17 cellular contexts compared by ENCODE assay signal in the genomic region with DNA sequence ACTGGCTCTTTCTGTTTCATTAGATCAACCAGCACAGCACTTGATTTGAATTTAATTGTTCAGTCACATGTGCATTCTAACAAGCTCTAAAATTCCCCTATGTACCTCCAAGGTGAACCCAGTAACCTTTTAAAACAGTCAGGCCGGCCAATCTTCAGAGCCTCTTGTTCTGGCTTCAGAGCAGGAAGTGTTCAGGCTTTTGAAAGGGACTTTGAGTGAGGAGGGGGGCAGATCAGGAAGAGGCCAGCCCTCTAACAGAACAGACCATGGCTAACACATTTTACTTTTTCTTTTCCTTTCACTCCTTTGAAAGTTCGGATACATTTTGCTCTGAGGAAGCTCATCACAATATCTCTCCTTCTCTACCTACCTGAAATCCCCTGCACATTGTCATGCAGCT.
A peak's percentile ranks its signal among the peaks of the same experiment; 100 is the strongest.
DNase-seq lines count a peak whose midpoint lies in the region; TF ChIP-seq lines count a peak whose summit lies in the region.
"Had no signal": no experiment of that assay in that cellular context is flagged by ENCODE, and none has a peak within 500 bp of the region (broad histone marks: within the 10 kb centered on the region; RNA-seq: fewer than 3 reads in every experiment).

No MANE protein-coding gene starts in this region.

- intact Hi-C loops in cardiac septum (cut with DNase I), result no loop called here

- peak in 1 of 2 donors; percentile 50 for DNase-seq in cardiac muscle cell (ENCODE audit: low read depth in 1 of 2, low spot score in 1 of 2)
- no peak for DNase-seq in cardiac septum (ENCODE audit: low spot score)
- DNase-seq in iPS-NIHi7 (ENCODE audit: extremely low spot score), result peak; percentile 19
- peak; percentile 18 for DNase-seq in renal cortical epithelial cell (ENCODE audit: low read depth)
- no peak for DNase-seq in NCI-H146 treated with DMSO at 0.1 percent for 48 hours (lab: John Stamatoyannopoulos, UW; ENCODE audit: unreplicated experiment)
- DNase-seq in anterior cingulate cortex (lab: John Stamatoyannopoulos, UW), result no peak
- no peak for DNase-seq in OCI-M2 (lab: John Stamatoyannopoulos, UW; ENCODE audit: unreplicated experiment)
- DNase-seq: DMS153, EL, GOT3, NCI-H1092 treated with DMSO at 0.1 percent for 48 hours, NCI-H187, NCI-H446 treated with DMSO at 0.1 percent for 48 hours, NCI-H82, SHP77 had no signal

- no peaks in the 10 kb centered on the region for H4K20me1 ChIP-seq in OCI-LY3 (ENCODE audit: insufficient read depth, low read length)
- H4K20me1 ChIP-seq: BLaER1 treated with 17β-estradiol and CSF1 and Interleukin-3, amounts not matched to agents 10 nM and 100 nM had no signal

- peak overlapping the region; percentile 55 for H3K27ac ChIP-seq in cardiac muscle cell
- no peak overlapping the region for H3K27ac ChIP-seq in OCI-LY3 (ENCODE audit: low read length)
- H3K27ac ChIP-seq: BLaER1 treated with 17β-estradiol and CSF1 and Interleukin-3, amounts not matched to agents 10 nM and 100 nM had no signal

- peak overlapping the region; percentile 17; the same call in 1 of the 2 replicates for H3K4me2 ChIP-seq in OCI-LY3 (ENCODE audit: low read length)
- H3K4me2 ChIP-seq: BLaER1 treated with 17β-estradiol and CSF1 and Interleukin-3, amounts not matched to agents 10 nM and 100 nM had no signal

- H2AFZ ChIP-seq in OCI-LY3 (ENCODE audit: low read depth, low read length), result peak overlapping the region; percentile 66; the same call in 1 of the 2 replicates

- no peaks in the 10 kb centered on the region for H3K36me3 ChIP-seq in cardiac muscle cell
- no peaks in the 10 kb centered on the region for H3K36me3 ChIP-seq in OCI-LY3 (replicated peaks; ENCODE audit: low read depth, low read length)
- H3K36me3 ChIP-seq: BLaER1 treated with 17β-estradiol and CSF1 and Interleukin-3, amounts not matched to agents 10 nM and 100 nM had no signal

- H3K9me3 ChIP-seq in cardiac muscle cell (ENCODE audit: low read depth) (no peaks in the 10 kb centered on the region), OCI-LY3 (ENCODE audit: insufficient read depth, low read length) (no peaks in the 10 kb centered on the region)
- H3K9me3 ChIP-seq: BLaER1 treated with 17β-estradiol and CSF1 and Interleukin-3, amounts not matched to agents 10 nM and 100 nM had no signal

- TF ChIP-seq CTCF in cardiac muscle cell (IDR thresholded peaks at IDR 0.05; ENCODE audit: low read depth, low read length) (no peak), OCI-LY3 (IDR thresholded peaks at IDR 0.05; ENCODE audit: low read depth, low read length) (no peak)

- no peak overlapping the region for H3K9ac ChIP-seq in OCI-LY3 (ENCODE audit: low read length)
- H3K9ac ChIP-seq: BLaER1 treated with 17β-estradiol and CSF1 and Interleukin-3, amounts not matched to agents 10 nM and 100 nM had no signal

- peaks cover 18% of the 10 kb centered on the region for H3K4me1 ChIP-seq in cardiac muscle cell (ENCODE audit: low read depth)
- H3K4me1 ChIP-seq in OCI-LY3 (ENCODE audit: low read length), result 0 out of 2 replicates have a peak, but pooled peaks cover 2% of the 10 kb centered on the region
- H3K4me1 ChIP-seq: BLaER1 treated with 17β-estradiol and CSF1 and Interleukin-3, amounts not matched to agents 10 nM and 100 nM had no signal

- H3K4me3 ChIP-seq in cardiac muscle cell, result no peak overlapping the region
- H3K4me3 ChIP-seq in OCI-LY3 (ENCODE audit: low read length), result no peak overlapping the region
- H3K4me3 ChIP-seq: BLaER1 treated with 17β-estradiol and CSF1 and Interleukin-3, amounts not matched to agents 10 nM and 100 nM had no signal

- H3K27me3 ChIP-seq in cardiac muscle cell (no peaks in the 10 kb centered on the region), OCI-LY3 (ENCODE audit: low read depth, low read length) (no peaks in the 10 kb centered on the region)
- H3K27me3 ChIP-seq: BLaER1 treated with 17β-estradiol and CSF1 and Interleukin-3, amounts not matched to agents 10 nM and 100 nM had no signal

- no peaks in the 10 kb centered on the region for H3K79me2 ChIP-seq in OCI-LY3 (ENCODE audit: low read length)

Comparison
In these comparisons a context has a peak if more than half of its experiments do, and no peak if none do; other contexts are left out.
1. DNase-seq: peak in iPS-NIHi7 (single experiment) and renal cortical epithelial cell (single experiment); none in cardiac septum (single experiment), NCI-H146 treated with DMSO at 0.1 percent for 48 hours (single experiment), anterior cingulate cortex (0 of 58) and OCI-M2 (single experiment).